Comparison of ENCODE assay signal across 19 cellular contexts in the genomic region with DNA sequence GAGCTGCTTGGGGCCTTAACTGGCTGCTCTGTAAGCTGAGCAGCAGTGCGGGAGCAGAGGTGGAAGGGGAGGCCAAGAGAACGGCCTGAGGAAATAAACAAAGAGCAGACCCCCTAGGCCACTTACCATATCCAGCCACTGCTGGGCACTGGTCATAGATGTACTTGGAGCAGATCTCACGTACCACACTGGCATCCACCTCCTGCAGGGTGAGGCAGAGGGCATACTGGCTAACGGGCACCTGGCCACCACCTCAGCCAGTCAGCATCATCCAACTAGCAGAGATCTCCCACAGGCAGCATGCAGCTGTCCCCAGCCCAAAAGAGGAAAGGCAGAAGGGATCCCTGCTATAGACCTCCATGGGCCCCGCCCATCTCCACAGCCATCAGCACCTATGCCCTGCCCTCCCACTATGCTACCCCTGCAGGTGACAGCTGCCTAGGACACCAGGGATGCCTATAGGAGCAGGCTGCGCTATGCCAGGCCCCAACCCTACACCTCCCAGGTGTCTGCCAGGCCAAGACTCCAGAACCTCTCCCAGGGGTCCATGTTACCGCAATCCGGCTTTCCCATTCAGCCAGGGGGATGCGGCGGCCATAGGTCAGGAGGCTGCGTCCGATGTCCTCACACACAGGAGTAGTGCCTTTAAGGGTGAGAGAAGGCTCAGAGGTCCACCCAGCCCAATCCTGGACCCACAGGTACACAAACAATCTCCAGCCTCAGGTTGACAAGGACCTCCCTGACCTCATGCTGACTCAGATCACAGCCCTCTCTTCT. TPM values are rescaled to one million over a fixed set of nuclear protein-coding genes. Genes with fewer than 3 reads are reported as not detected.
DNase-seq lines count a peak whose midpoint lies in the region; TF ChIP-seq lines count a peak whose summit lies in the region.
"Had no signal": no experiment of that assay in that cellular context is flagged by ENCODE, and none has a peak within 500 bp of the region (broad histone marks: within the 10 kb centered on the region; RNA-seq: fewer than 3 reads in every experiment).

No MANE protein-coding gene starts in this region.

- no peaks in the 10 kb centered on the region for H3K9me3 ChIP-seq in muscle layer of colon (ENCODE audit: low read length)
- no peaks in the 10 kb centered on the region for H3K9me3 ChIP-seq in transverse colon
- H3K9me3 ChIP-seq: right lobe of liver had no signal

- no peak for TF ChIP-seq CTCF in HFFc6 (IDR thresholded peaks at IDR 0.05)
- TF ChIP-seq CTCF in chondrocyte (IDR thresholded peaks at IDR 0.05): no peak
- no peak for TF ChIP-seq CTCF in transverse colon (IDR thresholded peaks at IDR 0.05)

- H3K36me3 Mint-ChIP-seq in HFFc6 (ENCODE audit: low read depth) (peaks cover 36% of the 10 kb centered on the region), chondrocyte (ENCODE audit: low read depth) (peaks cover 42% of the 10 kb centered on the region)

- WGBS in transverse colon (ENCODE audit: low coverage in 1 of 2), 2 donors: 92% methylated on average over 12 of the region's 12 CpGs; no CpG with 5 or more reads in 1 of the 2 donors

- no peak for TF ChIP-seq EP300 in transverse colon (IDR thresholded peaks at IDR 0.05; ENCODE audit: low read depth)

- H3K9me3 Mint-ChIP-seq in HFFc6 (no peaks in the 10 kb centered on the region), chondrocyte (ENCODE audit: low read depth) (no peaks in the 10 kb centered on the region)
- H3K9me3 Mint-ChIP-seq: activated naive CD4-positive, alpha-beta T cell treated with anti-CD3 and anti-CD28 coated beads, Interleukin-2, amount 10 ng/mL, durations not matched to agents 7 days and 5 days; CD4-positive, CD25-positive, alpha-beta regulatory T cell; naive thymus-derived CD8-positive, alpha-beta T cell; stimulated activated naive B cell treated with anti-CD40 and anti-IgM and Interleukin-4, amounts not matched to agents 10 μg/mL and 1 μg/mL and 100 μg/mL, for 72 hours; T-cell had no signal

- H3K27me3 ChIP-seq in muscle layer of colon (ENCODE audit: control insufficient read depth in 1 of 2, insufficient read depth in 2 of 2, low read length in 2 of 2): no peaks in the 10 kb centered on the region
- H3K27me3 ChIP-seq in transverse colon: peaks cover 6% of the 10 kb centered on the region
- H3K27me3 ChIP-seq: right lobe of liver had no signal

- peak overlapping the region; percentile 93 for H3K27ac Mint-ChIP-seq in HFFc6
- H3K27ac Mint-ChIP-seq in chondrocyte (ENCODE audit: unreplicated experiment): peak overlapping the region; percentile 97
- H3K27ac Mint-ChIP-seq: activated naive CD4-positive, alpha-beta T cell treated with anti-CD3 and anti-CD28 coated beads, Interleukin-2, amount 10 ng/mL, durations not matched to agents 7 days and 5 days; CD4-positive, CD25-positive, alpha-beta regulatory T cell; naive thymus-derived CD8-positive, alpha-beta T cell; stimulated activated naive B cell treated with anti-CD40 and anti-IgM and Interleukin-4, amounts not matched to agents 10 μg/mL and 1 μg/mL and 100 μg/mL, for 72 hours had no signal

- H3K4me1 ChIP-seq in muscle layer of colon (ENCODE audit: insufficient read depth, low read length) (peaks cover 9% of the 10 kb centered on the region), transverse colon (peaks cover 9 to 34% (median 20%) of the 10 kb centered on the region in 4 donors)
- H3K4me1 ChIP-seq: right lobe of liver had no signal

- H3K9ac ChIP-seq in muscle layer of colon (ENCODE audit: low read length): no peak overlapping the region
- H3K9ac ChIP-seq: KMS-11 had no signal

- no peak for TF ChIP-seq POLR2A in transverse colon (IDR thresholded peaks at IDR 0.05)

- H3K4me3 ChIP-seq in muscle layer of colon (ENCODE audit: low read depth in 1 of 2, low read length in 2 of 2) (no peak overlapping the region), transverse colon (no peak overlapping the region)
- H3K4me3 ChIP-seq: right lobe of liver had no signal

- H3K27me3 Mint-ChIP-seq in HFFc6 (ENCODE audit: insufficient read depth) (peaks cover 2% of the 10 kb centered on the region), chondrocyte (ENCODE audit: low read depth) (no peaks in the 10 kb centered on the region)

- H3K4me3 Mint-ChIP-seq in HFFc6 (peak overlapping the region; percentile 82), chondrocyte (ENCODE audit: unreplicated experiment) (peak overlapping the region; percentile 58)
- H3K4me3 Mint-ChIP-seq: activated naive CD4-positive, alpha-beta T cell treated with anti-CD3 and anti-CD28 coated beads, Interleukin-2, amount 10 ng/mL, durations not matched to agents 7 days and 5 days; CD4-positive, CD25-positive, alpha-beta regulatory T cell; naive thymus-derived CD8-positive, alpha-beta T cell; stimulated activated naive B cell treated with anti-CD40 and anti-IgM and Interleukin-4, amounts not matched to agents 10 μg/mL and 1 μg/mL and 100 μg/mL, for 72 hours; T-cell had no signal

- H3K27ac ChIP-seq in muscle layer of colon (ENCODE audit: low read depth, low read length): peak overlapping the region; percentile 5
- H3K27ac ChIP-seq in transverse colon: peak overlapping the region; percentile 71 to 78 (median 73)
- H3K27ac ChIP-seq: KMS-11, right lobe of liver had no signal

- in situ Hi-C loops in transverse colon (cut with MboI; ENCODE audit: low pct_ligation_motif_present in 1 of 4, low pct_unique_long_range_greater_than_20kb in 1 of 4, low sequenced_read_pairs in 3 of 4): no loop called here

- peaks cover 64% of the 10 kb centered on the region for H3K36me3 ChIP-seq in muscle layer of colon (ENCODE audit: insufficient read depth, low read length)
- peaks cover 0 to 53% (median 31%) of the 10 kb centered on the region in 4 donors for H3K36me3 ChIP-seq in transverse colon

- H3K4me1 Mint-ChIP-seq in HFFc6 (ENCODE audit: low read depth) (peaks cover 58% of the 10 kb centered on the region), chondrocyte (ENCODE audit: low read depth) (peaks cover 57% of the 10 kb centered on the region)

- intact Hi-C loops in transverse colon (cut with DNase I; ENCODE audit: low total_unique reads): no loop called here

- DNase-seq in HFFc6 (no peak), chondrocyte (ENCODE audit: low spot score) (no peak), transverse colon (no peak), glomerular visceral epithelial cell (ENCODE audit: extremely low spot score) (no peak), SW480 (ENCODE audit: low spot score) (no peak), NCI-H2107 treated with DMSO at 0.1 percent for 48 hours (lab: John Stamatoyannopoulos, UW; ENCODE audit: unreplicated experiment) (no peak)
- DNase-seq: activated CD4-positive, CD25-positive, alpha-beta regulatory T cell; activated naive CD4-positive, alpha-beta T cell treated with anti-CD3 and anti-CD28 coated beads, Interleukin-2, amount 10 ng/mL, durations not matched to agents 7 days and 5 days; caudate nucleus; CD4-positive, CD25-positive, alpha-beta regulatory T cell; kidney glomerular epithelial cell; naive thymus-derived CD8-positive, alpha-beta T cell; NCI-H1417 treated with DMSO at 0.1 percent for 48 hours; NCI-H446 treated with DMSO at 0.1 percent for 48 hours; stimulated activated naive B cell treated with anti-CD40 and anti-IgM and Interleukin-4, amounts not matched to agents 10 μg/mL and 1 μg/mL and 100 μg/mL, for 72 hours; T-cell had no signal

RNA-seq across cellular contexts. Expression of a gene that starts 4.6 kb away (rescaled TPM):
- 100 to 1,000 TPM in 1 of 6 experiments, 10 to 100 TPM in 5; 74.9 to 113 (median 80.8) TPM for total RNA-seq in HFFc6 (2021; fragmentation: NEBNext Ultra II Directional; extraction: Animal tissue kit (Norgen Biotek cat#: 25700))
- 15.9 to 36.6 TPM (median 36.5 TPM) in 3 replicates for total RNA-seq in chondrocyte
- 10 to 100 TPM in 2 of 4 donors, 1 to 10 TPM in 2; 4.8 to 19.1 (median 12.9) TPM for total RNA-seq in transverse colon

RNA-seq across cellular contexts. Expression of a gene that starts 9.7 kb away (rescaled TPM):
- 100 to 1,000 TPM; 254 to 322 (median 276) TPM for total RNA-seq in HFFc6 (2021; fragmentation: NEBNext Ultra II Directional; extraction: Animal tissue kit (Norgen Biotek cat#: 25700))
- total RNA-seq in chondrocyte (223 to 258 TPM (median 233 TPM) in 3 replicates), transverse colon (100 to 1,000 TPM; 579 to 974 (median 655) TPM)

RNA-seq across cellular contexts. Expression of a gene that starts 21.9 kb away (rescaled TPM):
- under 1 TPM in 1 of 6 experiments, not detected in 5; 0.25 TPM for total RNA-seq in HFFc6 (2021; fragmentation: NEBNext Ultra II Directional; extraction: Animal tissue kit (Norgen Biotek cat#: 25700))
- total RNA-seq in chondrocyte (0.70 TPM in 1 of 3 replicates, not detected in the others), transverse colon (10 to 100 TPM in 1 of 4 donors, not detected in 3; 13.1 TPM)
- total RNA-seq: CD4-positive, CD25-positive, alpha-beta regulatory T cell; naive thymus-derived CD8-positive, alpha-beta T cell; right lobe of liver had no signal

RNA-seq across cellular contexts. Expression of a gene that starts 35.6 kb away (rescaled TPM):
- 10 to 100 TPM; 15.1 to 19.6 (median 17.5) TPM for total RNA-seq in HFFc6 (2021; fragmentation: NEBNext Ultra II Directional; extraction: Animal tissue kit (Norgen Biotek cat#: 25700))
- 66.8 to 70.5 TPM (median 69.3 TPM) in 3 replicates for total RNA-seq in chondrocyte
- 100 to 1,000 TPM; 134 to 282 (median 193) TPM for total RNA-seq in transverse colon

RNA-seq across cellular contexts. Expression of a gene that starts 36.1 kb away (rescaled TPM):
- total RNA-seq in HFFc6 (2021; fragmentation: NEBNext Ultra II Directional; extraction: Animal tissue kit (Norgen Biotek cat#: 25700)): 1 to 10 TPM; 4.3 to 6.4 (median 5.0) TPM
- 1.6 to 3.4 TPM (median 3.3 TPM) in 3 replicates for total RNA-seq in chondrocyte
- not detected for total RNA-seq in transverse colon
- total RNA-seq: CD4-positive, CD25-positive, alpha-beta regulatory T cell; right lobe of liver had no signal
